In the genomic region with DNA sequence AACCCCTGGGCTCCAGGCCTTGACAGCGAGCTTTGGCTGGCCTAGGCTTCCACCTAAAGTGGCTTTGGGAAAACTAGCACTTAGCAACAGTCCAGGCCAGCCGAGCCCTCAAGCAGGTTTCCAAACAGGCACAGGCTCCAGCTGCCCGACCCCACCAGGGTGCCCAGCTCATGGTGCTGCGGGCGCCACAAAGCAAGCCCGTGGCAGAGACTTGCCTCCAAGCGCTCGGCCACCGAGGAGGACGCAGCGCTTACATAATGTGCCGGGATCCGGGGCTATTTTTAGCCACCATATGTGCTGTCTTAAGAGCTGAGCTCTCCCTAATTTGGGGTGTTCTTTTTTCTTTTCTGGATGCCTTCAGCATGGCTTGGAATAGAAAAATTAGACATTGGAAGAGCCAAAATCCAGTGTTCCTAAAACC, we compare ENCODE assay signal across 19 cellular contexts. TPM values are rescaled to one million over a fixed set of nuclear protein-coding genes. Genes with fewer than 3 reads are reported as not detected.
DNase-seq lines count a peak whose midpoint lies in the region; ATAC-seq and TF ChIP-seq lines count a peak whose summit lies in the region.
"Had no signal": no experiment of that assay in that cellular context is flagged by ENCODE, and none has a peak within 500 bp of the region (broad histone marks: within the 10 kb centered on the region; RNA-seq: fewer than 3 reads in every experiment).

No MANE protein-coding gene starts in this region.

- H3K27ac ChIP-seq in neural progenitor cell (no peak overlapping the region), tibial artery (peak overlapping the region; percentile 34 to 68)
- H3K27ac ChIP-seq: SJSA1, upper lobe of left lung had no signal

- H2AFZ ChIP-seq in neural progenitor cell (replicated peaks): no peak overlapping the region

- no peaks in the 10 kb centered on the region for H3K79me2 ChIP-seq in neural progenitor cell (ENCODE audit: low read depth)

- H3K4me2 ChIP-seq in neural progenitor cell: no peak overlapping the region

- no peak overlapping the region for H3K4me3 Mint-ChIP-seq in neural progenitor cell
- H3K4me3 Mint-ChIP-seq in activated CD4-positive, alpha-beta memory T cell treated with anti-CD3 and anti-CD28 coated beads for 36 hours: no peak overlapping the region
- H3K4me3 Mint-ChIP-seq: CD4-positive, alpha-beta T cell had no signal

- intact Hi-C loops in tibial artery (cut with DNase I; ENCODE audit: low total_unique reads): no loop called here
- intact Hi-C loops in activated CD4-positive, alpha-beta memory T cell treated with anti-CD3 and anti-CD28 coated beads for 36 hours (cut with micrococcal nuclease): no loop called here

- H3K27ac Mint-ChIP-seq in neural progenitor cell: peak overlapping the region; percentile 39
- H3K27ac Mint-ChIP-seq in activated CD4-positive, alpha-beta memory T cell treated with anti-CD3 and anti-CD28 coated beads for 36 hours: no peak overlapping the region
- H3K27ac Mint-ChIP-seq: activated naive CD4-positive, alpha-beta T cell treated with anti-CD3 and anti-CD28 coated beads, Interleukin-2, amount 50 U/mL, for 72 hours; CD4-positive, alpha-beta T cell had no signal

- H3K27me3 Mint-ChIP-seq in neural progenitor cell (ENCODE audit: insufficient read depth, low read depth): peaks cover 9% of the 10 kb centered on the region
- H3K27me3 Mint-ChIP-seq in activated CD4-positive, alpha-beta memory T cell treated with anti-CD3 and anti-CD28 coated beads for 36 hours: no peaks in the 10 kb centered on the region
- H3K27me3 Mint-ChIP-seq: CD4-positive, alpha-beta T cell had no signal

- no peaks in the 10 kb centered on the region for H3K27me3 ChIP-seq in neural progenitor cell
- H3K27me3 ChIP-seq in tibial artery: peaks cover 0 to 8% of the 10 kb centered on the region in 2 donors
- H3K27me3 ChIP-seq: upper lobe of left lung had no signal

- CTCF ChIA-PET in activated CD4-positive, alpha-beta memory T cell treated with anti-CD3 and anti-CD28 coated beads for 36 hours (lab: Charles Lee): no interaction called here

- H3K4me1 Mint-ChIP-seq in neural progenitor cell: peaks cover 30% of the 10 kb centered on the region
- H3K4me1 Mint-ChIP-seq in activated CD4-positive, alpha-beta memory T cell treated with anti-CD3 and anti-CD28 coated beads for 36 hours (ENCODE audit: low read depth): no peaks in the 10 kb centered on the region

- H3K36me3 ChIP-seq in neural progenitor cell: no peaks in the 10 kb centered on the region
- H3K36me3 ChIP-seq in tibial artery: peaks cover 0 to 11% (median 0%) of the 10 kb centered on the region in 3 donors
- H3K36me3 ChIP-seq: SJSA1 had no signal

- H4K20me1 ChIP-seq in neural progenitor cell (ENCODE audit: low read depth): peaks cover 2% of the 10 kb centered on the region

- ATAC-seq in GM19452 (IDR thresholded peaks at IDR 0.05; ENCODE audit: unreplicated experiment): no peak
- ATAC-seq: activated naive CD4-positive, alpha-beta T cell treated with anti-CD3 and anti-CD28 coated beads, Interleukin-2, amount 50 U/mL, for 72 hours had no signal

- H3K9ac ChIP-seq in neural progenitor cell: no peak overlapping the region

- no peaks in the 10 kb centered on the region for H3K9me3 ChIP-seq in neural progenitor cell (ENCODE audit: low read depth)
- no peaks in the 10 kb centered on the region for H3K9me3 ChIP-seq in tibial artery
- H3K9me3 ChIP-seq: SJSA1, upper lobe of left lung had no signal

- peaks cover 4% of the 10 kb centered on the region for H3K9me3 Mint-ChIP-seq in neural progenitor cell
- H3K9me3 Mint-ChIP-seq in activated CD4-positive, alpha-beta memory T cell treated with anti-CD3 and anti-CD28 coated beads for 36 hours: no peaks in the 10 kb centered on the region
- H3K9me3 Mint-ChIP-seq: activated naive CD4-positive, alpha-beta T cell treated with anti-CD3 and anti-CD28 coated beads, Interleukin-2, amount 50 U/mL, for 72 hours; CD4-positive, alpha-beta T cell had no signal

- TF ChIP-seq CTCF in fibroblast of villous mesenchyme (IDR thresholded peaks at IDR 0.05; ENCODE audit: insufficient read depth, low read depth, low read length) (no peak), neural progenitor cell (IDR thresholded peaks at IDR 0.05) (no peak), tibial artery (IDR thresholded peaks at IDR 0.05) (no peak)

- DNase-seq in NCI-H82 (lab: John Stamatoyannopoulos, UW) (peak; percentile 30), NCI-H82 treated with DMSO at 0.1 percent for 48 hours (lab: John Stamatoyannopoulos, UW; ENCODE audit: unreplicated experiment) (no peak), fibroblast of villous mesenchyme (ENCODE audit: low read depth) (peak; percentile 10), neural progenitor cell (ENCODE audit: low spot score) (no peak), tibial artery (peak in 1 of 2 donors; percentile 31)
- no peak for DNase-seq in activated CD4-positive, CD25-positive, alpha-beta regulatory T cell treated with anti-CD3 and anti-CD28 coated beads, Interleukin-2, amount 50 U/mL, for 72 hours
- DNase-seq in activated CD4-positive, alpha-beta memory T cell treated with anti-CD3 and anti-CD28 coated beads for 36 hours: no peak
- DNase-seq: CD4-positive, alpha-beta T cell; DND-41; effector CD4-positive, alpha-beta T cell; IMR-90; NCI-H187 treated with DMSO at 0.1 percent for 48 hours; NCI-H446 treated with DMSO at 0.1 percent for 48 hours had no signal

- H3K4me1 ChIP-seq in neural progenitor cell: peaks cover 4% of the 10 kb centered on the region
- H3K4me1 ChIP-seq in tibial artery: peaks cover 0 to 36% (median 28%) of the 10 kb centered on the region in 4 donors

- POLR2A ChIA-PET in activated CD4-positive, alpha-beta memory T cell treated with anti-CD3 and anti-CD28 coated beads for 36 hours (lab: Charles Lee): no interaction called here

- H3F3A ChIP-seq in neural progenitor cell (ENCODE audit: low read depth): no peaks in the 10 kb centered on the region

- peaks cover 26% of the 10 kb centered on the region for H3K36me3 Mint-ChIP-seq in neural progenitor cell
- H3K36me3 Mint-ChIP-seq in activated CD4-positive, alpha-beta memory T cell treated with anti-CD3 and anti-CD28 coated beads for 36 hours: no peaks in the 10 kb centered on the region
- H3K36me3 Mint-ChIP-seq: activated naive CD4-positive, alpha-beta T cell treated with anti-CD3 and anti-CD28 coated beads, Interleukin-2, amount 50 U/mL, for 72 hours had no signal

- H3K4me3 ChIP-seq in fibroblast of villous mesenchyme (ENCODE audit: low read depth, low read length) (no peak overlapping the region), neural progenitor cell (no peak overlapping the region), tibial artery (peak overlapping the region in 1 of 2 donors; percentile 14)
- H3K4me3 ChIP-seq: SJSA1, skin epidermis, upper lobe of left lung had no signal

RNA-seq across cellular contexts. Expression of a gene that starts 56.1 kb away (rescaled TPM):
- total RNA-seq in fibroblast of villous mesenchyme: not detected in 2 replicates
- 0.50 TPM in 1 of 2 replicates, not detected in the other for total RNA-seq in neural progenitor cell (ENCODE audit: low replicate concordance)
- under 1 TPM; 0.29 to 0.56 TPM for total RNA-seq in activated CD4-positive, alpha-beta memory T cell treated with anti-CD3 and anti-CD28 coated beads for 36 hours
- total RNA-seq: A172; activated naive CD4-positive, alpha-beta T cell treated with anti-CD3 and anti-CD28 coated beads, Interleukin-2, amount 50 U/mL, for 72 hours; CD4-positive, alpha-beta T cell; SJSA1 had no signal

Comparison
In these comparisons a context has a peak if more than half of its experiments do, and no peak if none do; other contexts are left out.
1. DNase-seq: peak in NCI-H82 (single experiment) and fibroblast of villous mesenchyme (single experiment); none in NCI-H82 treated with DMSO at 0.1 percent for 48 hours (single experiment), neural progenitor cell (single experiment), activated CD4-positive, CD25-positive, alpha-beta regulatory T cell treated with anti-CD3 and anti-CD28 coated beads, Interleukin-2, amount 50 U/mL, for 72 hours (single experiment) and activated CD4-positive, alpha-beta memory T cell treated with anti-CD3 and anti-CD28 coated beads for 36 hours (single experiment).